ENCODE assay signal across 27 cellular contexts in genomic region chr19:58429745-58430144, GRCh38. TPM values are rescaled to one million over a fixed set of nuclear protein-coding genes. Genes with fewer than 3 reads are reported as not detected.
"Had no signal": no experiment of that assay in that cellular context is flagged by ENCODE, and none has a peak within 500 bp of the region (broad histone marks: within the 10 kb centered on the region; RNA-seq: fewer than 3 reads in every experiment).

No MANE protein-coding gene starts in this region.

- DNase-seq: activated CD4-positive, alpha-beta T cell treated with anti-CD3 and anti-CD28 coated beads for 4 hours; activated CD4-positive, alpha-beta T cell treated with anti-CD3 and anti-CD28 coated beads, Interleukin-2, amount 50 U/mL, for 4 hours; activated effector memory CD4-positive, alpha-beta T cell treated with Interleukin-2 at 50 U/mL for 16 hours; activated naive CD4-positive, alpha-beta T cell treated with Interleukin-2 at 50 U/mL for 16 hours; adrenal gland; aorta; caudate nucleus; esophagus squamous epithelium; hippocampal formation; left cardiac atrium; left ventricle myocardium superior; mammary epithelial cell; natural killer cell; right cardiac atrium; stimulated activated CD4-positive, alpha-beta T cell treated with anti-CD3 and anti-CD28 coated beads, Interleukin-12 subunit alpha, Interleukin-12 subunit beta, amount 100 ng/mL, for 4 hours; stimulated activated CD4-positive, alpha-beta T cell treated with anti-CD3 and anti-CD28 coated beads, Interleukin-4, amount 100 ng/mL, for 1 hour; stimulated activated naive CD8-positive, alpha-beta T cell treated with anti-CD3 and anti-CD28 coated beads, Interleukin-15, Interleukin-2, amounts not matched to agents 100 U/mL and 50 U/mL, for 24 hours; T-helper 1 cell; trophoblast cell had no signal

- H3K27me3 ChIP-seq: adrenal gland, esophagus squamous epithelium, gastroesophageal sphincter had no signal

- H3K4me3 ChIP-seq: adrenal gland, esophagus squamous epithelium, gastroesophageal sphincter, thoracic aorta had no signal

- H3K27ac ChIP-seq: adrenal gland, esophagus squamous epithelium, gastroesophageal sphincter, thoracic aorta, VCaP had no signal

- ATAC-seq: gastroesophageal sphincter; left cardiac atrium; left ventricle myocardium superior; natural killer cell; right cardiac atrium; stimulated activated naive CD8-positive, alpha-beta T cell treated with anti-CD3 and anti-CD28 coated beads, Interleukin-15, Interleukin-2, amounts not matched to agents 100 U/mL and 50 U/mL, for 24 hours had no signal

- H3K4me1 ChIP-seq: adrenal gland, gastroesophageal sphincter had no signal

RNA-seq across cellular contexts. Expression of gene RNF225, which starts 34.3 kb away (rescaled TPM):
- total RNA-seq: adrenal gland, aorta, chondrocyte, left cardiac atrium, left ventricle myocardium superior, omental fat pad, right cardiac atrium, skeletal muscle tissue, subcutaneous adipose tissue, thoracic aorta had no signal
- polyA plus RNA-seq: adrenal gland, aorta, keratinocyte, mammary epithelial cell, right cardiac atrium had no signal
